37 cellular contexts compared by ENCODE assay signal in genomic region chr1:83500531-83500930, GRCh38.
DNase-seq lines count a peak whose midpoint lies in the region; ATAC-seq, FAIRE-seq and TF ChIP-seq lines count a peak whose summit lies in the region.
"Had no signal": no experiment of that assay in that cellular context is flagged by ENCODE, and none has a peak within 500 bp of the region (broad histone marks: within the 10 kb centered on the region; RNA-seq: fewer than 3 reads in every experiment).

No MANE protein-coding gene starts in this region.

- TF ChIP-seq EP300 in GM12878 (IDR thresholded peaks at IDR 0.05; ENCODE audit: borderline replicate concordance in 1 of 2, control insufficient read depth in 1 of 2, low read depth in 2 of 2, low read length in 2 of 2) = no peak

- peaks cover 46% of the 10 kb centered on the region for H3K4me1 Mint-ChIP-seq in T-helper 1 cell treated with Interleukin-12 subunit alpha and Interleukin-12 subunit beta and Interleukin-4 antibody, amounts not matched to agents 30 μg/mL and 1 μg/mL, for 36 hours (ENCODE audit: low read depth)
- peaks cover 21% of the 10 kb centered on the region for H3K4me1 Mint-ChIP-seq in activated CD4-positive, alpha-beta memory T cell treated with anti-CD3 and anti-CD28 coated beads, Interleukin-2, amount 10 ng/mL, durations not matched to agents 7 days and 5 days
- H3K4me1 Mint-ChIP-seq: T-helper 17 cell had no signal

- no peak for FAIRE-seq in GM12878 (lab: Jason Lieb, UNC)
- FAIRE-seq: G401.6, kidney, TTC549 had no signal

- peaks cover 34% of the 10 kb centered on the region for H3K4me1 ChIP-seq in GM12878 (ENCODE audit: control insufficient read depth, insufficient read depth, low read length)
- H3K4me1 ChIP-seq: Caco-2, testis, uterus had no signal

- CTCF ChIA-PET in GM12878 (lab: Yijun Ruan, JAX) = interaction anchor here (0.6 to 2.1 kb wide), 5 partner anchors 10 to 728 kb away, joined by 3 to 5 read pairs (median 3); no protein-coding TSS in a partner anchor
- CTCF ChIA-PET in activated CD4-positive, alpha-beta memory T cell treated with anti-CD3 and anti-CD28 coated beads, Interleukin-2, amount 10 ng/mL, durations not matched to agents 7 days and 5 days (lab: Charles Lee) = no interaction called here

- DNase-seq in T-helper 1 cell (no peak), GM12878 (ENCODE audit: low read depth, low spot score) (no peak), dermis blood vessel endothelial cell (no peak)
- DNase-seq in activated CD4-positive, alpha-beta memory T cell treated with anti-CD3 and anti-CD28 coated beads, Interleukin-2, amount 10 ng/mL, durations not matched to agents 7 days and 5 days = no peak
- DNase-seq: 8988T; activated CD4-positive, CD25-positive, alpha-beta regulatory T cell treated with anti-CD3 and anti-CD28 coated beads, Interleukin-2, amount 50 U/mL, for 72 hours; activated gamma-delta T cell; activated T-cell treated with anti-CD3 and anti-CD28 coated beads, Interleukin-2, amount 50 U/mL, for 1 hour; Caco-2; central memory CD4-positive, alpha-beta T cell; cortex of kidney; heart right ventricle; kidney; left ventricle myocardium superior; MG63; NCI-H1105; NCI-H1930; NCI-H524 treated with DMSO at 0.1 percent for 48 hours; NK-92 treated with Interleukin-12 subunit alpha and Interleukin-12 subunit beta, amount 100 ng/mL, for 24 hours; PC-3; posterior cingulate gyrus; SK-N-SH; stimulated activated naive CD8-positive, alpha-beta T cell treated with anti-CD3 and anti-CD28 coated beads, Interleukin-15, Interleukin-2, amounts not matched to agents 100 U/mL and 50 U/mL, for 24 hours; T-helper 17 cell; testis; uterus had no signal

- intact Hi-C loops in GM12878 (cut with micrococcal nuclease; ENCODE audit: unreplicated experiment) = no loop called here

- H3K27ac ChIP-seq in GM12878 (ENCODE audit: control insufficient read depth, insufficient read depth) = peak overlapping the region; percentile 90
- H3K27ac ChIP-seq: C4-2B, heart right ventricle, HL-60, KMS-11, right atrium auricular region, testis, uterus had no signal

- peak overlapping the region; percentile 70 for H3K4me2 ChIP-seq in GM12878 (ENCODE audit: control insufficient read depth, insufficient read depth)
- H3K4me2 ChIP-seq: KMS-11, SK-N-SH, smooth muscle cell had no signal

- RAD21 ChIA-PET in GM12878 (lab: Charles Lee; ENCODE audit: unreplicated experiment) = interaction anchor here (0.6 to 0.9 kb wide), 2 partner anchors 8 to 97 kb away, joined by 3 read pairs; no protein-coding TSS in a partner anchor

- SMC1A ChIA-PET in GM12878 (lab: Charles Lee; ENCODE audit: uncharacterized antibody, unreplicated experiment) = interaction anchor here (1.1 to 6.1 kb wide), 5 partner anchors 8 to 74 kb away, joined by 3 to 43 read pairs (median 8); no protein-coding TSS in a partner anchor

- POLR2A ChIA-PET in GM12878 (lab: Charles Lee) = interaction anchor here (3.9 kb wide), 1 partner anchor 11 kb away, joined by 11 read pairs; no protein-coding TSS in a partner anchor
- POLR2A ChIA-PET in activated CD4-positive, alpha-beta memory T cell treated with anti-CD3 and anti-CD28 coated beads, Interleukin-2, amount 10 ng/mL, durations not matched to agents 7 days and 5 days (lab: Charles Lee) = no interaction called here

- TF ChIP-seq POLR2A in GM12878 (IDR thresholded peaks at IDR 0.05; ENCODE audit: low read depth, low read length) = no peak

- H3K4me3 ChIP-seq in GM12878 = no peak overlapping the region
- H3K4me3 ChIP-seq: heart right ventricle, MG63, right atrium auricular region, smooth muscle cell, testis, uterus had no signal

- no peaks in the 10 kb centered on the region for H3K27me3 ChIP-seq in GM12878 (replicated peaks in 1 of 2; ENCODE audit: control insufficient read depth in 2 of 2, insufficient read depth in 2 of 2, low read length in 1 of 2)
- H3K27me3 ChIP-seq: heart right ventricle, MG63, right atrium auricular region, testis, uterus had no signal

- peak overlapping the region; percentile 63 for H3K9ac ChIP-seq in GM12878 (ENCODE audit: control insufficient read depth, insufficient read depth, low read length)
- H3K9ac ChIP-seq: KMS-11, SK-N-SH had no signal

- H4K20me1 ChIP-seq in GM12878 (ENCODE audit: control insufficient read depth, insufficient read depth) = no peaks in the 10 kb centered on the region

- BruUV-seq in GM12878 (replicated peaks; lab: Mats Ljungman, UMichigan) = no TSS peak

- no peaks in the 10 kb centered on the region for H3K36me3 ChIP-seq in GM12878 (ENCODE audit: control insufficient read depth in 2 of 2, insufficient read depth in 2 of 2, low read length in 1 of 2)
- H3K36me3 ChIP-seq: heart right ventricle, MG63, right atrium auricular region, uterus had no signal

- peaks cover 40% of the 10 kb centered on the region for H3K9me3 Mint-ChIP-seq in T-helper 1 cell treated with Interleukin-12 subunit alpha and Interleukin-12 subunit beta and Interleukin-4 antibody, amounts not matched to agents 30 μg/mL and 1 μg/mL, for 36 hours
- H3K9me3 Mint-ChIP-seq in activated CD4-positive, alpha-beta memory T cell treated with anti-CD3 and anti-CD28 coated beads, Interleukin-2, amount 10 ng/mL, durations not matched to agents 7 days and 5 days = peaks cover 10% of the 10 kb centered on the region

- H2AFZ ChIP-seq in GM12878 (ENCODE audit: control insufficient read depth, low read depth, low read length) = no peak overlapping the region

- no peak overlapping the region for H3K4me3 Mint-ChIP-seq in T-helper 1 cell treated with Interleukin-12 subunit alpha and Interleukin-12 subunit beta and Interleukin-4 antibody, amounts not matched to agents 30 μg/mL and 1 μg/mL, for 36 hours
- H3K4me3 Mint-ChIP-seq in activated CD4-positive, alpha-beta memory T cell treated with anti-CD3 and anti-CD28 coated beads, Interleukin-2, amount 10 ng/mL, durations not matched to agents 7 days and 5 days = no peak overlapping the region
- H3K4me3 Mint-ChIP-seq: T-helper 17 cell had no signal

- TF ChIP-seq RAD21 in GM12878 (IDR thresholded peaks at IDR 0.05; ENCODE audit: insufficient read depth, low read depth, low read length) = no peak

- ATAC-seq in GM18511 (IDR thresholded peaks at IDR 0.05; ENCODE audit: unreplicated experiment) = peak; percentile 19
- ATAC-seq in HG02798 (IDR thresholded peaks at IDR 0.05; ENCODE audit: poor library complexity, unreplicated experiment) = peak; percentile 28
- ATAC-seq in GM12878 = peak; percentile 14; the same call in 2 of the 3 replicates
- no peak for ATAC-seq in HG03139 (IDR thresholded peaks at IDR 0.05; ENCODE audit: unreplicated experiment)
- ATAC-seq: PC-3 had no signal

- H3K79me2 ChIP-seq in GM12878 (ENCODE audit: control insufficient read depth, insufficient read depth, low read length) = no peaks in the 10 kb centered on the region

- 54% methylated on average over 1 of the region's 1 CpG for WGBS in GM12878 (ENCODE audit: insufficient coverage, insufficient replicate concordance, low lambda C conversion rate, missing lambda C conversion rate)

- peak overlapping the region; percentile 23 for H3K27ac Mint-ChIP-seq in T-helper 1 cell treated with Interleukin-12 subunit alpha and Interleukin-12 subunit beta and Interleukin-4 antibody, amounts not matched to agents 30 μg/mL and 1 μg/mL, for 36 hours
- H3K27ac Mint-ChIP-seq in activated CD4-positive, alpha-beta memory T cell treated with anti-CD3 and anti-CD28 coated beads, Interleukin-2, amount 10 ng/mL, durations not matched to agents 7 days and 5 days = no peak overlapping the region
- H3K27ac Mint-ChIP-seq: T-helper 17 cell had no signal

- peaks cover 2% of the 10 kb centered on the region for H3K27me3 Mint-ChIP-seq in T-helper 1 cell treated with Interleukin-12 subunit alpha and Interleukin-12 subunit beta and Interleukin-4 antibody, amounts not matched to agents 30 μg/mL and 1 μg/mL, for 36 hours (ENCODE audit: low read depth)
- H3K27me3 Mint-ChIP-seq in activated CD4-positive, alpha-beta memory T cell treated with anti-CD3 and anti-CD28 coated beads, Interleukin-2, amount 10 ng/mL, durations not matched to agents 7 days and 5 days = no peaks in the 10 kb centered on the region
- H3K27me3 Mint-ChIP-seq: T-helper 17 cell had no signal

- in situ Hi-C loops in GM12878 (cut with MboI) = no loop called here

- no peaks in the 10 kb centered on the region; the same call in 1 of the 3 replicates for H3K9me3 ChIP-seq in GM12878 (replicated peaks; ENCODE audit: control insufficient read depth, insufficient read depth, low read length)
- H3K9me3 ChIP-seq: Caco-2, heart right ventricle, MG63, right atrium auricular region, SK-N-SH, testis, uterus had no signal

- peaks cover 35% of the 10 kb centered on the region for H3K36me3 Mint-ChIP-seq in T-helper 1 cell treated with Interleukin-12 subunit alpha and Interleukin-12 subunit beta and Interleukin-4 antibody, amounts not matched to agents 30 μg/mL and 1 μg/mL, for 36 hours (ENCODE audit: low read depth)
- peaks cover 12% of the 10 kb centered on the region for H3K36me3 Mint-ChIP-seq in activated CD4-positive, alpha-beta memory T cell treated with anti-CD3 and anti-CD28 coated beads, Interleukin-2, amount 10 ng/mL, durations not matched to agents 7 days and 5 days (ENCODE audit: low read depth)

- TF ChIP-seq CTCF in GM12878 (IDR thresholded peaks at IDR 0.05 in 2 of 3, conservative IDR thresholded peaks at IDR 0.05 in 1 of 3; ENCODE audit: control insufficient read depth in 2 of 3, extremely low read depth in 1 of 3, insufficient read depth in 1 of 3, low read depth in 3 of 3, low read length in 3 of 3) = no peak

TF ChIP-seq in GM12878, 131 proteins besides CTCF, POLR2A, EP300 and RAD21:
- TF ChIP-seq SUZ12 (IDR thresholded peaks at IDR 0.05; ENCODE audit: unreplicated experiment) = no peak
- no peak for TF ChIP-seq SMAD5 (IDR thresholded peaks at IDR 0.05; ENCODE audit: low read depth)
- no peak for TF ChIP-seq HDGF (IDR thresholded peaks at IDR 0.05)
- TF ChIP-seq BACH1 (IDR thresholded peaks at IDR 0.05; ENCODE audit: borderline replicate concordance) = no peak
- TF ChIP-seq PAX8 (IDR thresholded peaks at IDR 0.05) = no peak
- TF ChIP-seq SMAD1 (IDR thresholded peaks at IDR 0.05; ENCODE audit: low read depth, partially characterized antibody) = no peak
- TF ChIP-seq MTA2 (IDR thresholded peaks at IDR 0.05; ENCODE audit: low read depth) = no peak
- TF ChIP-seq POLR2AphosphoS2 (IDR thresholded peaks at IDR 0.05; ENCODE audit: low read depth, low read length) = no peak
- TF ChIP-seq POU2F2 (IDR thresholded peaks at IDR 0.05; ENCODE audit: borderline replicate concordance, low read depth, low read length) = no peak
- TF ChIP-seq IRF4 (IDR thresholded peaks at IDR 0.05; ENCODE audit: low read depth, low read length) = no peak
- no peak for TF ChIP-seq SPI1 (IDR thresholded peaks at IDR 0.05; ENCODE audit: borderline replicate concordance, insufficient read depth, low read depth, low read length)
- no peak for TF ChIP-seq FOXM1 (IDR thresholded peaks at IDR 0.05; ENCODE audit: low read depth, low read length)
- no peak for TF ChIP-seq SUPT20H (IDR thresholded peaks at IDR 0.05; ENCODE audit: borderline replicate concordance, control insufficient read depth, low read depth, low read length)
